Comparison of ENCODE assay signal across 10 cellular contexts in the genomic region with DNA sequence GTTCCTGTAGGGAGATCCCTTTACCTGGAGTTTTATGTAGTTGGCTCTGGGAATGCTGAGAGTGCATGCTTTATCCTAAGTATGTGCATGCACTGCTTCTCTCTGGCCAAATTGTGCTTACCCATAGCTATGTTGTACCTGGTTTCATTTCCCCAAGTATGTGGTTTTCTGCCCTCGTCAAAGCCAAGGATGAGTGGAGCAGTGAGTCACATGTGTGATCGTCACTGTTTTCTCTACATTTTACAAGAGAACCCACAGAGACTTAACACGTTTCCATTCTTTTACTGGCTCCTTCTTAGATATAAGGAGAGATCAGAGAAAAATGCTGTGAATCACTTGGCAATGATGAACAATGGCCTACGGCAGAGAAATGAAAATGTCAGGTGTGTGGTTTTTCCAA. TPM values are rescaled to one million over a fixed set of nuclear protein-coding genes. Genes with fewer than 3 reads are reported as not detected.
DNase-seq lines count a peak whose midpoint lies in the region; ATAC-seq and TF ChIP-seq lines count a peak whose summit lies in the region.
"Had no signal": no experiment of that assay in that cellular context is flagged by ENCODE, and none has a peak within 500 bp of the region (broad histone marks: within the 10 kb centered on the region; RNA-seq: fewer than 3 reads in every experiment).

No MANE protein-coding gene starts in this region.

- H3K27me3 ChIP-seq in PC-9 (ENCODE audit: insufficient read depth, low read depth) (no peaks in the 10 kb centered on the region), Caco-2 (replicated peaks; ENCODE audit: control insufficient read depth, insufficient read depth, low read length) (no peaks in the 10 kb centered on the region)

- H3K36me3 Mint-ChIP-seq in Caco-2 (ENCODE audit: insufficient read depth, unreplicated experiment), result no peaks in the 10 kb centered on the region

- H3K27ac ChIP-seq in PC-9, result no peak overlapping the region
- H3K27ac ChIP-seq: C4-2B had no signal

- peaks cover 2% of the 10 kb centered on the region for H3K27me3 Mint-ChIP-seq in Caco-2 (ENCODE audit: insufficient read depth, unreplicated experiment)

- POLR2A ChIA-PET in PC-9 (lab: Charles Lee; ENCODE audit: unreplicated experiment), result no interaction called here
- POLR2A ChIA-PET in Caco-2 (lab: Charles Lee), result no interaction called here

- no peaks in the 10 kb centered on the region for H3F3A ChIP-seq in PC-9 (ENCODE audit: insufficient read depth, low read depth)

- H3K4me1 Mint-ChIP-seq in Caco-2 (ENCODE audit: low read depth, unreplicated experiment), result no peaks in the 10 kb centered on the region
- H3K4me1 Mint-ChIP-seq: nephron had no signal

- DNase-seq in activated T-cell treated with anti-CD3 and anti-CD28 coated beads for 48 hours (ENCODE audit: low read depth) (peak; percentile 9), PC-9 (peak in 1 of 2 experiments; percentile 49), iris pigment epithelial cell (ENCODE audit: low read depth) (peak; percentile 3), occipital lobe (lab: John Stamatoyannopoulos, UW) (no peak), Caco-2 (no peak), SW 1271 (lab: John Stamatoyannopoulos, UW) (no peak)
- no peak for DNase-seq in activated T-cell treated with anti-CD3 and anti-CD28 coated beads, Interleukin-2, amount 50 U/mL, for 1 hour

- no peaks in the 10 kb centered on the region for H3K79me2 ChIP-seq in PC-9 (ENCODE audit: low read depth)

- H3K4me3 ChIP-seq in PC-9, result no peak overlapping the region
- H3K4me3 ChIP-seq in Caco-2 (ENCODE audit: low read depth, low read length), result no peak overlapping the region

- ATAC-seq in HG03039 (IDR thresholded peaks at IDR 0.05; ENCODE audit: unreplicated experiment), result peak; percentile 93

- H4K20me1 ChIP-seq in PC-9 (ENCODE audit: insufficient read depth), result no peaks in the 10 kb centered on the region

- BruUV-seq in PC-9 (replicated peaks; lab: Mats Ljungman, UMichigan) (no TSS peak), Caco-2 (replicated peaks; lab: Mats Ljungman, UMichigan) (no TSS peak)

- H3K36me3 ChIP-seq in PC-9 (ENCODE audit: low read depth) (no peaks in the 10 kb centered on the region), Caco-2 (ENCODE audit: control insufficient read depth, insufficient read depth, low read length) (no peaks in the 10 kb centered on the region)

- no peak overlapping the region for H3K4me3 Mint-ChIP-seq in Caco-2 (ENCODE audit: unreplicated experiment)
- H3K4me3 Mint-ChIP-seq: nephron had no signal

- peaks cover 15% of the 10 kb centered on the region for H3K9me3 Mint-ChIP-seq in Caco-2 (ENCODE audit: unreplicated experiment)

- intact Hi-C loops in PC-9 (cut with micrococcal nuclease; ENCODE audit: unreplicated experiment) (no loop called here), Caco-2 (cut with micrococcal nuclease; ENCODE audit: unreplicated experiment) (no loop called here)

- no peaks in the 10 kb centered on the region for H3K9me3 ChIP-seq in PC-9 (ENCODE audit: insufficient read depth, low read depth)
- H3K9me3 ChIP-seq in Caco-2, result 0 out of 2 replicates have a peak, but pooled peaks cover 4% of the 10 kb centered on the region

- TF ChIP-seq CTCF in PC-9 (conservative IDR thresholded peaks at IDR 0.05), result no peak
- no peak for TF ChIP-seq CTCF in Caco-2 (IDR thresholded peaks at IDR 0.05; ENCODE audit: insufficient read depth in 1 of 2, low read depth in 1 of 2, low read length in 1 of 2, severe bottlenecking in 1 of 2, unreplicated experiment in 1 of 2)

- H3K4me1 ChIP-seq in PC-9 (replicated peaks; ENCODE audit: insufficient read depth) (no peaks in the 10 kb centered on the region), Caco-2 (no peaks in the 10 kb centered on the region)

- H3K27ac Mint-ChIP-seq in Caco-2 (ENCODE audit: unreplicated experiment), result no peak overlapping the region
- H3K27ac Mint-ChIP-seq: nephron had no signal

- CTCF ChIA-PET in PC-9 (lab: Charles Lee) (no interaction called here), Caco-2 (lab: Charles Lee) (no interaction called here)

- no peaks in the 10 kb centered on the region for H3K9me2 ChIP-seq in PC-9 (ENCODE audit: insufficient read depth)

- no peak overlapping the region for H2AFZ ChIP-seq in PC-9

- H3K4me2 ChIP-seq in PC-9, result peak overlapping the region; percentile 13; the same call in 1 of the 2 replicates

RNA-seq across cellular contexts. Expression of a gene that starts 42.0 kb away (rescaled TPM):
- 13.3 and 19.3 TPM in 2 replicates for total RNA-seq in PC-9 (2021)
- 13.6 TPM for total RNA-seq in occipital lobe
- total RNA-seq in Caco-2 (2022), result 17.8 and 21.5 TPM in 2 replicates

Comparison
In these comparisons a context has a peak if more than half of its experiments do, and no peak if none do; other contexts are left out.
1. DNase-seq: peak in activated T-cell treated with anti-CD3 and anti-CD28 coated beads for 48 hours (single experiment) and iris pigment epithelial cell (single experiment); none in activated T-cell treated with anti-CD3 and anti-CD28 coated beads, Interleukin-2, amount 50 U/mL, for 1 hour (single experiment), occipital lobe (single experiment), Caco-2 (0 of 2) and SW 1271 (0 of 2).